In the genomic region with DNA sequence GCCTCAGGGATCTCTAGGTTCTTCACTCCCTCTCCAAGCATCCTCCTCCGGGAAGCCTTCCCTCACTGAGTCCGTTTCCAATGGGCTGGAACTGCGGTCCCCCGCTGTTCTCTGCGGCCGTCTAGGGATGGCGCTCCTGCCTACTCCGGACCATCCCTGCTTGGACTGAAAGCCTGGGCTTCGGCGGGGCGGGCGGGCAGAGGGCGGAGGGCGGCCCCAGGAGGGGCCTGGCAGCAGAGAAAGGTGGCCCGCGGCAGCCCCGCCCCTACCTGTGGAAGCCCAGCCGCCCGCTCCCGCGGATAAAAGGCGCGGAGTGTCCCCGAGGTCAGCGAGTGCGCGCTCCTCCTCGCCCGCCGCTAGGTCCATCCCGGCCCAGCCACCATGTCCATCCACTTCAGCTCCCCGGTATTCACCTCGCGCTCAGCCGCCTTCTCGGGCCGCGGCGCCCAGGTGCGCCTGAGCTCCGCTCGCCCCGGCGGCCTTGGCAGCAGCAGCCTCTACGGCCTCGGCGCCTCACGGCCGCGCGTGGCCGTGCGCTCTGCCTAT, we compare ENCODE assay signal across 10 cellular contexts. TPM values are rescaled to one million over a fixed set of nuclear protein-coding genes. Genes with fewer than 3 reads are reported as not detected.
DNase-seq lines count a peak whose midpoint lies in the region; ATAC-seq lines count a peak whose summit lies in the region.
"Had no signal": no experiment of that assay in that cellular context is flagged by ENCODE, and none has a peak within 500 bp of the region (broad histone marks: within the 10 kb centered on the region; RNA-seq: fewer than 3 reads in every experiment).

A gene (plus strand): TSS at position 328 of the 546 bp plus-strand sequence. CDS start 54 bp downstream, at position 382.

- ATAC-seq in HG02642 (IDR thresholded peaks at IDR 0.05; ENCODE audit: poor library complexity, unreplicated experiment) (no peak), HG03280 (IDR thresholded peaks at IDR 0.05; ENCODE audit: unreplicated experiment) (no peak), HG03095 (IDR thresholded peaks at IDR 0.05; ENCODE audit: unreplicated experiment) (no peak)

- H3K4me3 ChIP-seq in H7 (ENCODE audit: insufficient read depth, low read depth, low read length), result peak within 1 kb of the TSS; percentile 39
- peak within 1 kb of the TSS; percentile 58 for H3K4me3 ChIP-seq in iPS-18c (ENCODE audit: insufficient read depth, low read depth, low read length)

- DNase-seq in H7 (peak; percentile 86), astrocyte of the hippocampus (ENCODE audit: low read depth, low spot score) (peak; percentile 62), renal cortical epithelial cell (ENCODE audit: low read depth) (no peak), GM03348 (ENCODE audit: low spot score) (no peak)
- DNase-seq: activated CD8-positive, alpha-beta memory T cell treated with anti-CD3 and anti-CD28 coated beads for 24 hours; GOT3 had no signal

- no peaks in the 10 kb centered on the region for H3K9me3 ChIP-seq in iPS-18c (ENCODE audit: control insufficient read depth, insufficient read depth, low read length)

- H3K27me3 ChIP-seq in H7 (ENCODE audit: control insufficient read depth, insufficient read depth, low read length), result peaks cover 39% of the 10 kb centered on the region

- H3K36me3 ChIP-seq in H7 (replicated peaks; ENCODE audit: control insufficient read depth, insufficient read depth, low read length), result no peaks in the 10 kb centered on the region

RNA-seq across cellular contexts. Expression of the gene that starts here (rescaled TPM):
- total RNA-seq in H7 (2014; rRNA removed; shearing (Covaris generic)), result 0.80 and 1.1 TPM in 2 replicates
- 124 and 2,408 TPM in 2 replicates for total RNA-seq in renal cortical epithelial cell

Comparison
In these comparisons a context has a peak if more than half of its experiments do, and no peak if none do; other contexts are left out.
1. RNA of the gene that starts here (total RNA-seq): 124 to 2,408 TPM in renal cortical epithelial cell; 0.80 to 1.1 TPM in H7; every median in the first group is over 10 times any median in the second.
2. DNase-seq: peak in H7 (single experiment) and astrocyte of the hippocampus (single experiment); none in renal cortical epithelial cell (single experiment) and GM03348 (single experiment).